ENCODE assay signal across 14 cellular contexts in the genomic region with DNA sequence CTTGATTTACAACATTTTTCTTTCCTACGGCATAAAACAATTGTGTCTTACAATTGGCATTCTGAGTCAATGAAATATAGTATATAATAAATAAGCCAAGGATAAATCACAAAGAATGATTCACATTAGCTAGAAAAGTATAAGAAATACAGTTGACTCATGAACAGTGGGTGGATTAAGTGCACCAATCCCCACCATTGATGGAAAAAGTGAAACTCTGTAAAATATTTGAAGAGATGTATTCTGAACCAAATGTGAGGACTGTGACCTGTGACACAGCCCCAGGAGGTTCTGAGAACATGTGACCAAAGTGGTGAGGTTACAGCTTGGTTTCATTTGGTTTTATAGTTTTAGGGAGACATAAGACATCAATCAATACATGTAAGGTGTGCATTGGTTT.
DNase-seq lines count a peak whose midpoint lies in the region; ATAC-seq and TF ChIP-seq lines count a peak whose summit lies in the region.
"Had no signal": no experiment of that assay in that cellular context is flagged by ENCODE, and none has a peak within 500 bp of the region (broad histone marks: within the 10 kb centered on the region; RNA-seq: fewer than 3 reads in every experiment).

No MANE protein-coding gene starts in this region.

- POLR2A ChIA-PET in activated CD8-positive, alpha-beta T cell treated with anti-CD3 and anti-CD28 coated beads for 36 hours (lab: Charles Lee), result no interaction called here
- POLR2A ChIA-PET in activated CD8-positive, alpha-beta T cell treated with anti-CD3 and anti-CD28 coated beads, Interleukin-2, amount 10 ng/mL, durations not matched to agents 7 days and 5 days (lab: Charles Lee), result no interaction called here

- peak; percentile 96 for ATAC-seq in activated CD8-positive, alpha-beta T cell treated with anti-CD3 and anti-CD28 coated beads for 36 hours
- ATAC-seq in activated CD8-positive, alpha-beta T cell treated with anti-CD3 and anti-CD28 coated beads, Interleukin-2, amount 10 ng/mL, durations not matched to agents 7 days and 5 days, result no peak
- ATAC-seq in activated T-helper 17 cell treated with anti-CD3 and anti-CD28 coated beads, Interleukin-2, amount 50 U/mL, for 72 hours (replicated peaks), result peak; percentile 86
- ATAC-seq in foreskin keratinocyte, result peak; percentile 65
- no peak for ATAC-seq in GM18517 (IDR thresholded peaks at IDR 0.05; ENCODE audit: unreplicated experiment)

- H3K36me3 Mint-ChIP-seq in activated CD8-positive, alpha-beta T cell treated with anti-CD3 and anti-CD28 coated beads for 36 hours (ENCODE audit: low read depth), result no peaks in the 10 kb centered on the region
- H3K36me3 Mint-ChIP-seq in activated CD8-positive, alpha-beta T cell treated with anti-CD3 and anti-CD28 coated beads, Interleukin-2, amount 10 ng/mL, durations not matched to agents 7 days and 5 days (ENCODE audit: low read depth), result no peaks in the 10 kb centered on the region
- no peaks in the 10 kb centered on the region for H3K36me3 Mint-ChIP-seq in activated T-helper 17 cell treated with anti-CD3 and anti-CD28 coated beads, Interleukin-2, amount 50 U/mL, for 72 hours (ENCODE audit: low read depth)
- peaks cover 2% of the 10 kb centered on the region for H3K36me3 Mint-ChIP-seq in osteocyte (ENCODE audit: unreplicated experiment)
- H3K36me3 Mint-ChIP-seq: CD8-positive, alpha-beta memory T cell; neural progenitor cell had no signal

- intact Hi-C loops in activated CD8-positive, alpha-beta T cell treated with anti-CD3 and anti-CD28 coated beads for 36 hours (cut with micrococcal nuclease), result no loop called here

- peaks cover 8% of the 10 kb centered on the region for H3K4me1 Mint-ChIP-seq in activated CD8-positive, alpha-beta T cell treated with anti-CD3 and anti-CD28 coated beads for 36 hours (ENCODE audit: low read depth)
- H3K4me1 Mint-ChIP-seq in activated CD8-positive, alpha-beta T cell treated with anti-CD3 and anti-CD28 coated beads, Interleukin-2, amount 10 ng/mL, durations not matched to agents 7 days and 5 days (ENCODE audit: low read depth), result no peaks in the 10 kb centered on the region
- H3K4me1 Mint-ChIP-seq in activated T-helper 17 cell treated with anti-CD3 and anti-CD28 coated beads, Interleukin-2, amount 50 U/mL, for 72 hours, result peaks cover 5% of the 10 kb centered on the region
- peaks cover 21% of the 10 kb centered on the region for H3K4me1 Mint-ChIP-seq in osteocyte (ENCODE audit: unreplicated experiment)
- H3K4me1 Mint-ChIP-seq: CD8-positive, alpha-beta memory T cell; neural progenitor cell had no signal

- H3K27me3 Mint-ChIP-seq in activated CD8-positive, alpha-beta T cell treated with anti-CD3 and anti-CD28 coated beads for 36 hours, result peaks cover 3% of the 10 kb centered on the region
- no peaks in the 10 kb centered on the region for H3K27me3 Mint-ChIP-seq in activated CD8-positive, alpha-beta T cell treated with anti-CD3 and anti-CD28 coated beads, Interleukin-2, amount 10 ng/mL, durations not matched to agents 7 days and 5 days (ENCODE audit: low read depth)
- H3K27me3 Mint-ChIP-seq in activated T-helper 17 cell treated with anti-CD3 and anti-CD28 coated beads, Interleukin-2, amount 50 U/mL, for 72 hours, result no peaks in the 10 kb centered on the region
- H3K27me3 Mint-ChIP-seq in osteocyte (ENCODE audit: unreplicated experiment), result no peaks in the 10 kb centered on the region
- H3K27me3 Mint-ChIP-seq: CD8-positive, alpha-beta memory T cell had no signal

- H3K27ac Mint-ChIP-seq in activated CD8-positive, alpha-beta T cell treated with anti-CD3 and anti-CD28 coated beads for 36 hours, result no peak overlapping the region
- no peak overlapping the region for H3K27ac Mint-ChIP-seq in activated CD8-positive, alpha-beta T cell treated with anti-CD3 and anti-CD28 coated beads, Interleukin-2, amount 10 ng/mL, durations not matched to agents 7 days and 5 days
- H3K27ac Mint-ChIP-seq in activated T-helper 17 cell treated with anti-CD3 and anti-CD28 coated beads, Interleukin-2, amount 50 U/mL, for 72 hours, result no peak overlapping the region
- no peak overlapping the region for H3K27ac Mint-ChIP-seq in osteocyte (ENCODE audit: unreplicated experiment)
- H3K27ac Mint-ChIP-seq: CD8-positive, alpha-beta memory T cell; neural progenitor cell had no signal

- no peak overlapping the region for H3K4me3 Mint-ChIP-seq in activated CD8-positive, alpha-beta T cell treated with anti-CD3 and anti-CD28 coated beads for 36 hours
- no peak overlapping the region for H3K4me3 Mint-ChIP-seq in activated CD8-positive, alpha-beta T cell treated with anti-CD3 and anti-CD28 coated beads, Interleukin-2, amount 10 ng/mL, durations not matched to agents 7 days and 5 days
- H3K4me3 Mint-ChIP-seq in activated T-helper 17 cell treated with anti-CD3 and anti-CD28 coated beads, Interleukin-2, amount 50 U/mL, for 72 hours, result no peak overlapping the region
- no peak overlapping the region for H3K4me3 Mint-ChIP-seq in osteocyte (ENCODE audit: unreplicated experiment)
- H3K4me3 Mint-ChIP-seq: CD8-positive, alpha-beta memory T cell; neural progenitor cell had no signal

- H3K9me3 Mint-ChIP-seq in activated CD8-positive, alpha-beta T cell treated with anti-CD3 and anti-CD28 coated beads for 36 hours, result no peaks in the 10 kb centered on the region
- no peaks in the 10 kb centered on the region for H3K9me3 Mint-ChIP-seq in activated CD8-positive, alpha-beta T cell treated with anti-CD3 and anti-CD28 coated beads, Interleukin-2, amount 10 ng/mL, durations not matched to agents 7 days and 5 days (ENCODE audit: insufficient read depth)
- H3K9me3 Mint-ChIP-seq in activated T-helper 17 cell treated with anti-CD3 and anti-CD28 coated beads, Interleukin-2, amount 50 U/mL, for 72 hours, result no peaks in the 10 kb centered on the region
- H3K9me3 Mint-ChIP-seq in osteocyte (ENCODE audit: unreplicated experiment), result peaks cover 8% of the 10 kb centered on the region

- CTCF ChIA-PET in activated CD8-positive, alpha-beta T cell treated with anti-CD3 and anti-CD28 coated beads for 36 hours (lab: Charles Lee), result no interaction called here
- CTCF ChIA-PET in activated CD8-positive, alpha-beta T cell treated with anti-CD3 and anti-CD28 coated beads, Interleukin-2, amount 10 ng/mL, durations not matched to agents 7 days and 5 days (lab: Charles Lee), result no interaction called here

- no peak for TF ChIP-seq CTCF in activated CD8-positive, alpha-beta T cell treated with anti-CD3 and anti-CD28 coated beads for 36 hours (IDR thresholded peaks at IDR 0.05)
- no peak for TF ChIP-seq CTCF in foreskin keratinocyte (conservative IDR thresholded peaks at IDR 0.05)
- no peak for TF ChIP-seq CTCF in osteocyte (IDR thresholded peaks at IDR 0.05)

- peaks cover 18% of the 10 kb centered on the region for H3K4me1 ChIP-seq in foreskin keratinocyte
- H3K4me1 ChIP-seq: neural progenitor cell, vagina had no signal

- H3K27me3 ChIP-seq in foreskin keratinocyte, result no peaks in the 10 kb centered on the region
- H3K27me3 ChIP-seq: neural progenitor cell, vagina had no signal

- peak; percentile 49 for DNase-seq in activated CD8-positive, alpha-beta T cell treated with anti-CD3 and anti-CD28 coated beads for 36 hours
- no peak for DNase-seq in activated CD8-positive, alpha-beta T cell treated with anti-CD3 and anti-CD28 coated beads, Interleukin-2, amount 10 ng/mL, durations not matched to agents 7 days and 5 days
- DNase-seq in COLO829 (ENCODE audit: low spot score) (peak; percentile 16), foreskin keratinocyte (peak; percentile 40 to 71), osteocyte (ENCODE audit: extremely low spot score, unreplicated experiment) (no peak), DMS79 (lab: John Stamatoyannopoulos, UW) (no peak)
- DNase-seq: activated effector memory CD4-positive, alpha-beta T cell treated with anti-CD3 and anti-CD28 coated beads, Interleukin-2, amount 50 U/mL, for 16 hours; CD8-positive, alpha-beta memory T cell; NCI-H69; substantia nigra had no signal

- peak overlapping the region; percentile 4 for H3K27ac ChIP-seq in foreskin keratinocyte
- H3K27ac ChIP-seq: neural progenitor cell, vagina had no signal

Comparison
In these comparisons a context has a peak if more than half of its experiments do, and no peak if none do; other contexts are left out.
1. ATAC-seq: peak in activated CD8-positive, alpha-beta T cell treated with anti-CD3 and anti-CD28 coated beads for 36 hours (single experiment), activated T-helper 17 cell treated with anti-CD3 and anti-CD28 coated beads, Interleukin-2, amount 50 U/mL, for 72 hours (single experiment) and foreskin keratinocyte (single experiment); none in activated CD8-positive, alpha-beta T cell treated with anti-CD3 and anti-CD28 coated beads, Interleukin-2, amount 10 ng/mL, durations not matched to agents 7 days and 5 days (single experiment) and GM18517 (single experiment).
2. DNase-seq: peak in activated CD8-positive, alpha-beta T cell treated with anti-CD3 and anti-CD28 coated beads for 36 hours (single experiment), COLO829 (single experiment) and foreskin keratinocyte (2 of 2); none in activated CD8-positive, alpha-beta T cell treated with anti-CD3 and anti-CD28 coated beads, Interleukin-2, amount 10 ng/mL, durations not matched to agents 7 days and 5 days (single experiment), osteocyte (single experiment) and DMS79 (single experiment).